In genomic region chr14:80468331-80469122, GRCh38 we compare ENCODE assay signal across 1 cellular context.
TF ChIP-seq lines count a peak whose summit lies in the region.

No MANE protein-coding gene starts in this region.

TF ChIP-seq in HepG2, 621 proteins besides CTCF, POLR2A, EP300 and RAD21 (continued from another document and continues in another):
- TF ChIP-seq TFAP4 (IDR thresholded peaks at IDR 0.05; ENCODE audit: borderline replicate concordance, low read depth): peak; percentile 34; the same call in 1 of the 2 replicates
- peak; percentile 100 for TF ChIP-seq TBX3 (IDR thresholded peaks at IDR 0.05; ENCODE audit: borderline replicate concordance)
- no peak for TF ChIP-seq PAX8 (CRISPR knock-in tag; IDR thresholded peaks at IDR 0.05; ENCODE audit: borderline replicate concordance)
- TF ChIP-seq ZNF639 (CRISPR knock-in tag; conservative IDR thresholded peaks at IDR 0.05): no peak
- peak; percentile 81 for TF ChIP-seq ZNF781 (CRISPR knock-in tag; IDR thresholded peaks at IDR 0.05; ENCODE audit: borderline replicate concordance, not compliant biosample characterization)
- no peak for TF ChIP-seq ZNF280D (CRISPR knock-in tag; IDR thresholded peaks at IDR 0.05)
- peak; percentile 90 for TF ChIP-seq JUNB (CRISPR knock-in tag; IDR thresholded peaks at IDR 0.05; ENCODE audit: borderline replicate concordance)
- TF ChIP-seq NFE2L2 (IDR thresholded peaks at IDR 0.05; ENCODE audit: low read length): no peak
- peak; percentile 49; the same call in 1 of the 2 replicates for TF ChIP-seq CREB1 (IDR thresholded peaks at IDR 0.05)
- peak; percentile 86 for TF ChIP-seq CREB1 (CRISPR knock-in tag; IDR thresholded peaks at IDR 0.05)
- TF ChIP-seq ZNF446 (CRISPR knock-in tag; IDR thresholded peaks at IDR 0.05): no peak
- peak; percentile 100 for TF ChIP-seq ZNF503 (CRISPR knock-in tag; IDR thresholded peaks at IDR 0.05)
- TF ChIP-seq IKZF5 (CRISPR knock-in tag; IDR thresholded peaks at IDR 0.05): peak; percentile 92
- no peak for TF ChIP-seq KLF9 (CRISPR knock-in tag; IDR thresholded peaks at IDR 0.05; ENCODE audit: low read depth)
- no peak for TF ChIP-seq ZNF800 (CRISPR knock-in tag; IDR thresholded peaks at IDR 0.05)
- 0 out of 2 replicates have a peak, but pooled peaks have one; percentile 44 for TF ChIP-seq ZNF816 (CRISPR knock-in tag; IDR thresholded peaks at IDR 0.05; ENCODE audit: borderline replicate concordance)
- no peak for TF ChIP-seq TAF1 (CRISPR knock-in tag; IDR thresholded peaks at IDR 0.05)
- TF ChIP-seq ZNF737 (CRISPR knock-in tag; IDR thresholded peaks at IDR 0.05; ENCODE audit: borderline replicate concordance): no peak
- TF ChIP-seq SNAPC5 (CRISPR knock-in tag; IDR thresholded peaks at IDR 0.05; ENCODE audit: borderline replicate concordance): 0 out of 2 replicates have a peak, but pooled peaks have one; percentile 72
- no peak for TF ChIP-seq KLF12 (CRISPR knock-in tag; IDR thresholded peaks at IDR 0.05; ENCODE audit: borderline replicate concordance)
- no peak for TF ChIP-seq ZFP62 (CRISPR knock-in tag; IDR thresholded peaks at IDR 0.05)
- TF ChIP-seq ZNF678 (CRISPR knock-in tag; IDR thresholded peaks at IDR 0.05): no peak
- TF ChIP-seq ZNF788 (CRISPR knock-in tag; IDR thresholded peaks at IDR 0.05; ENCODE audit: borderline replicate concordance): peak; percentile 37; the same call in 1 of the 2 replicates
- no peak for TF ChIP-seq ZNF546 (CRISPR knock-in tag; conservative IDR thresholded peaks at IDR 0.05)
- TF ChIP-seq SYNCRIP (IDR thresholded peaks at IDR 0.05; ENCODE audit: insufficient read depth, low read depth, low read length): no peak
- no peak for TF ChIP-seq ZNF839 (CRISPR knock-in tag; IDR thresholded peaks at IDR 0.05; ENCODE audit: borderline replicate concordance)
- 0 out of 2 replicates have a peak, but pooled peaks have one; percentile 24 for TF ChIP-seq NCOA1 (CRISPR knock-in tag; IDR thresholded peaks at IDR 0.05)
- 0 out of 2 replicates have a peak, but pooled peaks have one; percentile 24 for TF ChIP-seq SALL2 (CRISPR knock-in tag; IDR thresholded peaks at IDR 0.05)
- TF ChIP-seq ZBTB1 (CRISPR knock-in tag; IDR thresholded peaks at IDR 0.05; ENCODE audit: borderline replicate concordance): no peak
- TF ChIP-seq ASH2L (IDR thresholded peaks at IDR 0.05; ENCODE audit: insufficient read length, low read depth, low read length): peak; percentile 70
- TF ChIP-seq MATR3 (CRISPR knock-in tag; IDR thresholded peaks at IDR 0.05): no peak
- no peak for TF ChIP-seq RBFOX2 (IDR thresholded peaks at IDR 0.05; ENCODE audit: low read depth, low read length)
- peak; percentile 74 for TF ChIP-seq MAX (IDR thresholded peaks at IDR 0.05)
- peak; percentile 67; the same call in 1 of the 2 replicates for TF ChIP-seq ZNF782 (CRISPR knock-in tag; IDR thresholded peaks at IDR 0.05; ENCODE audit: borderline replicate concordance)
- peak; percentile 94 for TF ChIP-seq SIX4 (CRISPR knock-in tag; IDR thresholded peaks at IDR 0.05)
- TF ChIP-seq FOXM1 (CRISPR knock-in tag; IDR thresholded peaks at IDR 0.05): no peak
- TF ChIP-seq ZSCAN9 (CRISPR knock-in tag; IDR thresholded peaks at IDR 0.05; ENCODE audit: borderline replicate concordance): peak; percentile 91
- TF ChIP-seq ZKSCAN8 (CRISPR knock-in tag; IDR thresholded peaks at IDR 0.05; ENCODE audit: borderline replicate concordance): peak; percentile 66; the same call in 1 of the 2 replicates
- no peak for TF ChIP-seq ZNF563 (CRISPR knock-in tag; IDR thresholded peaks at IDR 0.05)
- no peak for TF ChIP-seq ZNF253 (CRISPR knock-in tag; IDR thresholded peaks at IDR 0.05; ENCODE audit: borderline replicate concordance)
- TF ChIP-seq ZNF772 (CRISPR knock-in tag; IDR thresholded peaks at IDR 0.05): peak; percentile 70; the same call in 1 of the 2 replicates
- no peak for TF ChIP-seq ELK4 (CRISPR knock-in tag; IDR thresholded peaks at IDR 0.05; ENCODE audit: borderline replicate concordance)
- TF ChIP-seq STAT5B (CRISPR knock-in tag; IDR thresholded peaks at IDR 0.05): peak; percentile 93
- TF ChIP-seq ZFP82 (CRISPR knock-in tag; IDR thresholded peaks at IDR 0.05; ENCODE audit: borderline replicate concordance): no peak
- TF ChIP-seq PHF8 (CRISPR knock-in tag; IDR thresholded peaks at IDR 0.05): no peak
- TF ChIP-seq PLRG1 (conservative IDR thresholded peaks at IDR 0.05): no peak
- TF ChIP-seq ZNF317 (CRISPR knock-in tag; IDR thresholded peaks at IDR 0.05): peak; percentile 77; the same call in 1 of the 2 replicates
- TF ChIP-seq ETV6 (CRISPR knock-in tag; conservative IDR thresholded peaks at IDR 0.05): 0 out of 2 replicates have a peak, but pooled peaks have one; percentile 52
- no peak for TF ChIP-seq ZNF10 (CRISPR knock-in tag; IDR thresholded peaks at IDR 0.05; ENCODE audit: borderline replicate concordance, low read depth)
- no peak for TF ChIP-seq TIGD3 (CRISPR knock-in tag; IDR thresholded peaks at IDR 0.05; ENCODE audit: borderline replicate concordance)
- no peak for TF ChIP-seq ATF5 (CRISPR knock-in tag; IDR thresholded peaks at IDR 0.05; ENCODE audit: low read depth)
- no peak for TF ChIP-seq U2AF1 (optimal IDR thresholded peaks at IDR 0.05; ENCODE audit: low read depth, low read length)
- no peak for TF ChIP-seq ZNF777 (CRISPR knock-in tag; IDR thresholded peaks at IDR 0.05)
- no peak for TF ChIP-seq ZNF530 (CRISPR knock-in tag; IDR thresholded peaks at IDR 0.05; ENCODE audit: low read depth)
- no peak for TF ChIP-seq PREB (CRISPR knock-in tag; IDR thresholded peaks at IDR 0.05)
